In the genomic region with DNA sequence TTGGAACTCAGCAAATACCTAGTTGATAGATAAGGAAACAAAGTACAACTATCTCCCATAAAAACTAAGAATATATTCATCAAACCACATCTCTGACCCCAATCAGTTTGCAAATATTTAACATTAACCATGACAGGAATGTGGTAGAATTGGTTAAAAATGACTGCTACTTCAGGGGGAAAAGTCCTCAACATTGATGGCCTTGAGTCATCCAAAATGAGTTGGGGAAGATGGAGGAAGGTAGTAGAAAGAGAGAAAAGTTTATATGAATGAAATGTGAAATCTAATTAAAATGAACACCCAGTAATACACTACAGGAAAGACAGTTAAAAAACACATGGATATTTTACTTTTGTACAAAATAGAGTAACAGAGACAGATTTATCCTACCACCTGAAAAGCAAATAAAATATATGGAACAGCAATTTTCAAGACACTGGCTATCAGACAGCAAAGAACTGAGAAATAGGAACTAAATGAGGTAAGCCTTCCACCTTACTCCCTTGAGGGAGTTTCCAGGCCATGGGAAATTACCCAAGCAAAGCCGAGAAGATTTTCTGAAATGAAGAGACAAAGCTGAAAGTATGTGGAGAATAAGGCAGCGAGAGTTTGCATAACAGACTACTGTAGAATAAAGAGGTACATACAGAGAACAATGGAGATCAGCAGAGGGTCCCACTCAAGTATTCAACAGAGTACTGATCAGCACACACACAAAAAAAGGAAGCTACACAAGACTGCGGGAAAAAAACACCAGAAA, we compare ENCODE assay signal across 12 cellular contexts. TPM values are rescaled to one million over a fixed set of nuclear protein-coding genes. Genes with fewer than 3 reads are reported as not detected.
DNase-seq lines count a peak whose midpoint lies in the region; ATAC-seq and TF ChIP-seq lines count a peak whose summit lies in the region.
"Had no signal": no experiment of that assay in that cellular context is flagged by ENCODE, and none has a peak within 500 bp of the region (broad histone marks: within the 10 kb centered on the region; RNA-seq: fewer than 3 reads in every experiment).

No MANE protein-coding gene starts in this region.

- CTCF ChIA-PET in CD8-positive, alpha-beta T cell (lab: Charles Lee) = interaction anchor here (1.1 kb wide), 1 partner anchor 168 kb away, joined by 3 read pairs; no protein-coding TSS in a partner anchor

- peaks cover 68% of the 10 kb centered on the region for H3K36me3 Mint-ChIP-seq in CD8-positive, alpha-beta T cell
- H3K36me3 Mint-ChIP-seq in activated naive CD8-positive, alpha-beta T cell = peaks cover 39% of the 10 kb centered on the region
- H3K36me3 Mint-ChIP-seq: brain had no signal

- H3K27ac ChIP-seq in CD8-positive, alpha-beta T cell (ENCODE audit: low read depth, low read length) = no peak overlapping the region

- peak; percentile 52 for ATAC-seq in CD8-positive, alpha-beta T cell
- peak; percentile 76 for ATAC-seq in GM18870 (IDR thresholded peaks at IDR 0.05; ENCODE audit: unreplicated experiment)
- peak; percentile 65 for ATAC-seq in HG02938 (IDR thresholded peaks at IDR 0.05; ENCODE audit: unreplicated experiment)

- H3K27me3 ChIP-seq in CD8-positive, alpha-beta T cell (ENCODE audit: insufficient read depth, low read length) = no peaks in the 10 kb centered on the region

- H3K4me1 Mint-ChIP-seq in CD8-positive, alpha-beta T cell (ENCODE audit: low read depth) = peaks cover 70% of the 10 kb centered on the region
- peaks cover 59% of the 10 kb centered on the region for H3K4me1 Mint-ChIP-seq in activated naive CD8-positive, alpha-beta T cell (ENCODE audit: low read depth)
- H3K4me1 Mint-ChIP-seq: brain had no signal

- H3K27ac Mint-ChIP-seq in CD8-positive, alpha-beta T cell = peak overlapping the region; percentile 82
- H3K27ac Mint-ChIP-seq in activated naive CD8-positive, alpha-beta T cell = peak overlapping the region; percentile 59
- H3K27ac Mint-ChIP-seq: activated CD4-positive, alpha-beta T cell treated with anti-CD3 and anti-CD28 coated beads, Interleukin-2, amount 10 ng/mL, durations not matched to agents 7 days and 5 days; brain had no signal

- H3K4me1 ChIP-seq in CD8-positive, alpha-beta T cell (ENCODE audit: insufficient read depth, low read length) = peaks cover 6% of the 10 kb centered on the region

- TF ChIP-seq CTCF in CD8-positive, alpha-beta T cell (IDR thresholded peaks at IDR 0.05) = no peak

- H3K4me3 Mint-ChIP-seq in CD8-positive, alpha-beta T cell = no peak overlapping the region
- no peak overlapping the region for H3K4me3 Mint-ChIP-seq in activated naive CD8-positive, alpha-beta T cell
- H3K4me3 Mint-ChIP-seq: activated CD4-positive, alpha-beta T cell treated with anti-CD3 and anti-CD28 coated beads, Interleukin-2, amount 10 ng/mL, durations not matched to agents 7 days and 5 days; brain had no signal

- DNase-seq in CD8-positive, alpha-beta T cell = no peak
- no peak for DNase-seq in NCI-H526 (lab: John Stamatoyannopoulos, UW)
- no peak for DNase-seq in HK-2 (ENCODE audit: unreplicated experiment)
- DNase-seq in T1000 (lab: John Stamatoyannopoulos, UW) = no peak
- DNase-seq in SIG-M5 treated with dmso at 0.1 percent for 504 hours (lab: John Stamatoyannopoulos, UW; ENCODE audit: unreplicated experiment) = no peak
- DNase-seq: activated CD4-positive, alpha-beta T cell treated with anti-CD3 and anti-CD28 coated beads, Interleukin-2, amount 10 ng/mL, durations not matched to agents 7 days and 5 days; NCI-H1436; posterior cingulate gyrus had no signal

- no peaks in the 10 kb centered on the region for H3K9me3 ChIP-seq in CD8-positive, alpha-beta T cell (ENCODE audit: low read length)

- H3K4me3 ChIP-seq in CD8-positive, alpha-beta T cell (ENCODE audit: low read depth, low read length) = no peak overlapping the region

- H3K9me3 Mint-ChIP-seq in CD8-positive, alpha-beta T cell = peaks cover 14% of the 10 kb centered on the region
- no peaks in the 10 kb centered on the region for H3K9me3 Mint-ChIP-seq in activated naive CD8-positive, alpha-beta T cell (ENCODE audit: low read depth)

- POLR2A ChIA-PET in CD8-positive, alpha-beta T cell (lab: Charles Lee) = interaction anchor here (0.6 kb wide), 1 partner anchor 12 kb away, joined by 3 read pairs; no protein-coding TSS in a partner anchor

- H3K36me3 ChIP-seq in CD8-positive, alpha-beta T cell (ENCODE audit: insufficient read depth, low read length) = peaks cover 5% of the 10 kb centered on the region

- intact Hi-C loops in CD8-positive, alpha-beta T cell (cut with DNase I, micrococcal nuclease) = no loop called here

- H3K27me3 Mint-ChIP-seq in CD8-positive, alpha-beta T cell (ENCODE audit: low read depth) = no peaks in the 10 kb centered on the region
- no peaks in the 10 kb centered on the region for H3K27me3 Mint-ChIP-seq in activated naive CD8-positive, alpha-beta T cell
- H3K27me3 Mint-ChIP-seq: activated CD4-positive, alpha-beta T cell treated with anti-CD3 and anti-CD28 coated beads, Interleukin-2, amount 10 ng/mL, durations not matched to agents 7 days and 5 days had no signal

RNA-seq across cellular contexts. Expression of a gene that starts 49.6 kb away (rescaled TPM):
- 100 to 1,000 TPM; 132 TPM for total RNA-seq in CD8-positive, alpha-beta T cell
